In genomic region chr15:72766780-72767179, GRCh38 we compare ENCODE assay signal across 8 cellular contexts.
"Had no signal": no experiment of that assay in that cellular context is flagged by ENCODE, and none has a peak within 500 bp of the region (broad histone marks: within the 10 kb centered on the region; RNA-seq: fewer than 3 reads in every experiment).

No MANE protein-coding gene starts in this region.

- H3K4me3 Mint-ChIP-seq: IgD-negative memory B cell had no signal

- DNase-seq: IMR-90, KBM-7, KG1 had no signal

- H3K4me2 ChIP-seq: KMS-11 had no signal

- FAIRE-seq: HepG2, HTR-8/SVneo had no signal

- H3K27ac ChIP-seq: HL-60, KMS-11 had no signal

- H3K9ac ChIP-seq: KMS-11 had no signal

- ATAC-seq: HepG2 had no signal

- H3K27me3 Mint-ChIP-seq: IgD-negative memory B cell had no signal
